17 cellular contexts compared by ENCODE assay signal in the genomic region with DNA sequence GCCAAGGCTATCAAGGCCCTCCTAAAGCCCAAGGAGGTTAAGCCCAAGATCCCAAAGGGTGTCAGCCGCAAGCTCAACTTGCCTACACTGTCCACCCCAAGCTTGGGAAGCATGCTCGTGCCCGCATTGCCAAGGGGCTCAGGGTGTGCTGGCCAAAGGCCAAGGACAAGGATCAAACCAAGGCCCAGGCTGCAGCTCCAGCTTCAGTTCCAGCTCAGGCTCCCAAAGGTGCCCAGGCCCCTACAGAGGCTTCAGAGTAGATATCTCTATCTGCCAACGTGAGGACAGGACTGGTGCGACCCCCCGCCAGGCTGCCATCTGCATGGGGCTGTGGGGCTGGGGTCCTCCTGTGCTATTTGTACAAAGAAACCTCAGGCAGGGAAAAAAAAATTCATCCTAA. TPM values are rescaled to one million over a fixed set of nuclear protein-coding genes. Genes with fewer than 3 reads are reported as not detected.
A peak's percentile ranks its signal among the peaks of the same experiment; 100 is the strongest.
DNase-seq lines count a peak whose midpoint lies in the region; ATAC-seq, FAIRE-seq and TF ChIP-seq lines count a peak whose summit lies in the region.
"Had no signal": no experiment of that assay in that cellular context is flagged by ENCODE, and none has a peak within 500 bp of the region (broad histone marks: within the 10 kb centered on the region; RNA-seq: fewer than 3 reads in every experiment).

No MANE protein-coding gene starts in this region.

- no peak for ATAC-seq in stimulated activated naive CD8-positive, alpha-beta T cell treated with anti-CD3 and anti-CD28 coated beads, Interleukin-15, Interleukin-2, amounts not matched to agents 100 U/mL and 50 U/mL, for 24 hours
- ATAC-seq in K562 (no peak), GM19324 (IDR thresholded peaks at IDR 0.05; ENCODE audit: low FRiP score, unreplicated experiment) (no peak)

- H3K4me2 ChIP-seq in K562 (ENCODE audit: insufficient read depth, low read length): peak overlapping the region; percentile 8

- H3K27ac Mint-ChIP-seq in stimulated activated naive CD8-positive, alpha-beta T cell treated with anti-CD3 and anti-CD28 coated beads, Interleukin-15, Interleukin-2, amounts not matched to agents 100 ng/mL and 50 ng/mL, for 24 hours: no peak overlapping the region
- no peak overlapping the region for H3K27ac Mint-ChIP-seq in type B pancreatic cell

- no peak for TF ChIP-seq RAD21 in K562 (CRISPR knock-in tag; conservative IDR thresholded peaks at IDR 0.05 in 1 of 2, IDR thresholded peaks at IDR 0.05 in 1 of 2)

- TF ChIP-seq POLR2A in K562 (conservative IDR thresholded peaks at IDR 0.05): no peak

- POLR2A ChIA-PET in K562 (lab: Yijun Ruan, JAX): interaction anchor here (4.7 kb wide), 1 partner anchor 10 kb away, joined by 39 read pairs; no protein-coding TSS in a partner anchor

- H3K27me3 ChIP-seq in K562 (ENCODE audit: control insufficient read depth in 2 of 2, insufficient read depth in 2 of 2, low read length in 2 of 2): no peaks in the 10 kb centered on the region
- H3K27me3 ChIP-seq: sigmoid colon had no signal

- H3K9me1 ChIP-seq in K562 (ENCODE audit: control insufficient read depth, insufficient read depth, low read length): peaks cover 5% of the 10 kb centered on the region

- WGBS in K562 (ENCODE audit: insufficient coverage, low coverage, missing lambda C conversion rate): 73% methylated on average over 6 of the region's 6 CpGs

- TF ChIP-seq CTCF in K562 (IDR thresholded peaks at IDR 0.05 in 2 of 3, conservative IDR thresholded peaks at IDR 0.05 in 1 of 3; ENCODE audit: insufficient read depth in 2 of 3, low read depth in 1 of 3, low read length in 3 of 3): no peak
- no peak for TF ChIP-seq CTCF in type B pancreatic cell (conservative IDR thresholded peaks at IDR 0.05)

- peak overlapping the region; percentile 84 for H3K4me3 Mint-ChIP-seq in stimulated activated naive CD8-positive, alpha-beta T cell treated with anti-CD3 and anti-CD28 coated beads, Interleukin-15, Interleukin-2, amounts not matched to agents 100 ng/mL and 50 ng/mL, for 24 hours
- H3K4me3 Mint-ChIP-seq in type B pancreatic cell: peak overlapping the region; percentile 98
- H3K4me3 Mint-ChIP-seq: central memory CD8-positive, alpha-beta T cell had no signal

- no peak for FAIRE-seq in K562 (lab: Jason Lieb, UNC)
- FAIRE-seq: GM18507 had no signal

- no peak for TF ChIP-seq EP300 in K562 (IDR thresholded peaks at IDR 0.05; ENCODE audit: low read length)

- H3K27ac ChIP-seq in K562 (ENCODE audit: extremely low read depth, low read depth, low read length): no peak overlapping the region
- H3K27ac ChIP-seq: C4-2B, sigmoid colon had no signal

- intact Hi-C loops in K562 (cut with micrococcal nuclease): loop anchor here (5.0 kb wide), 2 partner anchors 102 to 273 kb away; a partner anchor contains a TSS

- H3K36me3 Mint-ChIP-seq in stimulated activated naive CD8-positive, alpha-beta T cell treated with anti-CD3 and anti-CD28 coated beads, Interleukin-15, Interleukin-2, amounts not matched to agents 100 ng/mL and 50 ng/mL, for 24 hours (ENCODE audit: low read depth): peaks cover 3% of the 10 kb centered on the region
- no peaks in the 10 kb centered on the region for H3K36me3 Mint-ChIP-seq in type B pancreatic cell

- H3K36me3 ChIP-seq in K562 (ENCODE audit: control insufficient read depth, insufficient read depth, low read length): no peaks in the 10 kb centered on the region
- H3K36me3 ChIP-seq: sigmoid colon had no signal

- H3K4me1 Mint-ChIP-seq in stimulated activated naive CD8-positive, alpha-beta T cell treated with anti-CD3 and anti-CD28 coated beads, Interleukin-15, Interleukin-2, amounts not matched to agents 100 ng/mL and 50 ng/mL, for 24 hours (ENCODE audit: low read depth): peaks cover 48% of the 10 kb centered on the region
- peaks cover 39% of the 10 kb centered on the region for H3K4me1 Mint-ChIP-seq in type B pancreatic cell (ENCODE audit: unreplicated experiment)

- in situ Hi-C loops in K562 (cut with MboI): no loop called here

- H2AFZ ChIP-seq in K562 (ENCODE audit: low read depth, low read length): no peak overlapping the region

- H3K4me1 ChIP-seq in K562 (replicated peaks in 1 of 2; ENCODE audit: control insufficient read depth in 2 of 2, insufficient read depth in 2 of 2, low read length in 2 of 2): peaks cover 18 to 25% of the 10 kb centered on the region in 2 experiments

- H3K9me3 Mint-ChIP-seq in stimulated activated naive CD8-positive, alpha-beta T cell treated with anti-CD3 and anti-CD28 coated beads, Interleukin-15, Interleukin-2, amounts not matched to agents 100 ng/mL and 50 ng/mL, for 24 hours: no peaks in the 10 kb centered on the region
- H3K9me3 Mint-ChIP-seq in type B pancreatic cell: no peaks in the 10 kb centered on the region
- H3K9me3 Mint-ChIP-seq: central memory CD8-positive, alpha-beta T cell had no signal

- H4K20me1 ChIP-seq in K562 (replicated peaks; ENCODE audit: control insufficient read depth, insufficient read depth, low read length): peaks cover 13% of the 10 kb centered on the region

- CTCF ChIA-PET in K562 (lab: Yijun Ruan, JAX; ENCODE audit: low intra/inter-chr PET ratio): no interaction called here

- peak overlapping the region in 1 of 2 experiments; percentile 80; a peak in 2 of 4 replicates for H3K9ac ChIP-seq in K562 (ENCODE audit: insufficient read depth in 1 of 2, low read depth in 2 of 2, low read length in 2 of 2)

- no TSS peak for BruUV-seq in K562 (replicated peaks; lab: Mats Ljungman, UMichigan)

- H3K27me3 Mint-ChIP-seq in stimulated activated naive CD8-positive, alpha-beta T cell treated with anti-CD3 and anti-CD28 coated beads, Interleukin-15, Interleukin-2, amounts not matched to agents 100 ng/mL and 50 ng/mL, for 24 hours: peaks cover 32% of the 10 kb centered on the region
- H3K27me3 Mint-ChIP-seq in type B pancreatic cell: peaks cover 2% of the 10 kb centered on the region
- H3K27me3 Mint-ChIP-seq: central memory CD8-positive, alpha-beta T cell had no signal

- H3K9me3 ChIP-seq in K562 (replicated peaks; ENCODE audit: control insufficient read depth, insufficient read depth, low read depth, low read length) (no peaks in the 10 kb centered on the region), iPS-18c (ENCODE audit: control insufficient read depth, insufficient read depth, low read length) (no peaks in the 10 kb centered on the region)
- H3K9me3 ChIP-seq: sigmoid colon had no signal

- H3K79me2 ChIP-seq in K562 (ENCODE audit: control insufficient read depth, insufficient read depth, low read length): peaks cover 72% of the 10 kb centered on the region

- no peak for DNase-seq in stimulated activated naive CD8-positive, alpha-beta T cell treated with anti-CD3 and anti-CD28 coated beads, Interleukin-15, Interleukin-2, amounts not matched to agents 100 U/mL and 50 U/mL, for 24 hours
- DNase-seq in K562 (ENCODE audit: extremely low read depth in 1 of 4, low spot score in 3 of 4): no peak
- DNase-seq in type B pancreatic cell (ENCODE audit: extremely low spot score, unreplicated experiment): no peak
- no peak for DNase-seq in NK-92 (lab: John Stamatoyannopoulos, UW; ENCODE audit: unreplicated experiment)
- DNase-seq in GM19240 (ENCODE audit: insufficient read length, low spot score): no peak
- DNase-seq: activated CD4-positive, alpha-beta T cell treated with anti-CD3 and anti-CD28 coated beads for 48 hours; GDM1; islet precursor cell; NCI-H1930; sigmoid colon; T-helper 1 cell had no signal

- H3K4me3 ChIP-seq in K562 (peak overlapping the region; percentile 62), iPS-18c (ENCODE audit: insufficient read depth, low read depth, low read length) (peak overlapping the region; percentile 92; the same call in 1 of the 2 replicates)

TF ChIP-seq in K562, 482 proteins besides CTCF, POLR2A, EP300 and RAD21:
- TF ChIP-seq NFIC (IDR thresholded peaks at IDR 0.05): peak; percentile 42; the same call in 1 of the 2 replicates
- TF ChIP-seq STAT5B (CRISPR knock-in tag; IDR thresholded peaks at IDR 0.05): no peak
- TF ChIP-seq, protein P1, sequence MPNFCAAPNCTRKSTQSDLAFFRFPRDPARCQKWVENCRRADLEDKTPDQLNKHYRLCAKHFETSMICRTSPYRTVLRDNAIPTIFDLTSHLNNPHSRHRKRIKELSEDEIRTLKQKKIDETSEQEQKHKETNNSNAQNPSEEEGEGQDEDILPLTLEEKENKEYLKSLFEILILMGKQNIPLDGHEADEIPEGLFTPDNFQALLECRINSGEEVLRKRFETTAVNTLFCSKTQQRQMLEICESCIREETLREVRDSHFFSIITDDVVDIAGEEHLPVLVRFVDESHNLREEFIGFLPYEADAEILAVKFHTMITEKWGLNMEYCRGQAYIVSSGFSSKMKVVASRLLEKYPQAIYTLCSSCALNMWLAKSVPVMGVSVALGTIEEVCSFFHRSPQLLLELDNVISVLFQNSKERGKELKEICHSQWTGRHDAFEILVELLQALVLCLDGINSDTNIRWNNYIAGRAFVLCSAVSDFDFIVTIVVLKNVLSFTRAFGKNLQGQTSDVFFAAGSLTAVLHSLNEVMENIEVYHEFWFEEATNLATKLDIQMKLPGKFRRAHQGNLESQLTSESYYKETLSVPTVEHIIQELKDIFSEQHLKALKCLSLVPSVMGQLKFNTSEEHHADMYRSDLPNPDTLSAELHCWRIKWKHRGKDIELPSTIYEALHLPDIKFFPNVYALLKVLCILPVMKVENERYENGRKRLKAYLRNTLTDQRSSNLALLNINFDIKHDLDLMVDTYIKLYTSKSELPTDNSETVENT (CRISPR knock-in tag; IDR thresholded peaks at IDR 0.05): no peak
- no peak for TF ChIP-seq ZNF436 (CRISPR knock-in tag; IDR thresholded peaks at IDR 0.05)

RNA-seq across cellular contexts. Expression of a gene that starts 3.3 kb away (rescaled TPM):
- total RNA-seq in K562 (2011; cell fraction: chromatin; rRNA removed; ENCODE audit: low replicate concordance): 9.6 and 22.9 TPM in 2 replicates
- total RNA-seq in K562 (2011; cell fraction: nucleolus; rRNA removed): 7.6 and 9.0 TPM in 2 replicates
- 10.0 and 12.4 TPM in 2 replicates for total RNA-seq in K562 (2011; cell fraction: nucleoplasm; rRNA removed)
- total RNA-seq in K562 (2014; rRNA removed): 9.9 and 11.0 TPM in 2 replicates
- total RNA-seq in K562 (2014; rRNA removed; fragmentation: Illumina TruSeq; extraction: Trizol): 30.1 and 31.0 TPM in 2 replicates
- total RNA-seq in K562 (2015; rRNA removed; fragmentation: Illumina TruSeq; extraction: Trizol): 35.7 and 39.9 TPM in 2 replicates
- total RNA-seq in K562 (2021): 18.6 and 19.2 TPM in 2 replicates
- polyA plus RNA-seq in K562 (2011; rRNA removed): 9.0 and 9.4 TPM in 2 replicates
- 1.9 and 3.7 TPM in 2 replicates for polyA plus RNA-seq in K562 (2011; cell fraction: cytosol; rRNA removed)
- polyA plus RNA-seq in K562 (2011; cell fraction: nucleus; rRNA removed): 2.7 and 3.4 TPM in 2 replicates
- 5.8 and 13.7 TPM in 2 replicates for polyA plus RNA-seq in K562 (2012)
- polyA plus RNA-seq in K562 (2014; fragmentation: Illumina TruSeq; extraction: Trizol): 13.6 and 14.0 TPM in 2 replicates
- polyA plus RNA-seq in K562 (2014; fragmentation: Nextera tagmentation; extraction: Ambion mirVana): 1 to 10 TPM; 6.3 to 8.4 TPM
- polyA plus RNA-seq in K562 (2014; rRNA removed): 6.6 and 7.0 TPM in 2 replicates
- polyA minus RNA-seq in K562 (2011; rRNA and poly(A)+ RNA removed): 36.1 and 36.9 TPM in 2 replicates
- polyA minus RNA-seq in K562 (2011; cell fraction: cytosol; rRNA and poly(A)+ RNA removed): 21.1 and 21.9 TPM in 2 replicates
- polyA minus RNA-seq in K562 (2011; cell fraction: nucleus; rRNA and poly(A)+ RNA removed): 10.6 and 18.3 TPM in 2 replicates
- total RNA-seq in type B pancreatic cell (ENCODE audit: low replicate concordance): 13.9 and 20.0 TPM in 2 replicates
